ENCODE assay signal across 12 cellular contexts in genomic region chr10:31708513-31708912, GRCh38.
DNase-seq lines count a peak whose midpoint lies in the region; ATAC-seq and TF ChIP-seq lines count a peak whose summit lies in the region.
"Had no signal": no experiment of that assay in that cellular context is flagged by ENCODE, and none has a peak within 500 bp of the region (broad histone marks: within the 10 kb centered on the region; RNA-seq: fewer than 3 reads in every experiment).

No MANE protein-coding gene starts in this region.

- H2BK12ac ChIP-seq in trophoblast cell (ENCODE audit: low read length): peak overlapping the region; percentile 16

- H3K9me3 ChIP-seq in BLaER1 (peaks cover 51% of the 10 kb centered on the region), trophoblast cell (ENCODE audit: insufficient read depth, low read depth, low read length) (peaks cover 2% of the 10 kb centered on the region)

- H3K79me1 ChIP-seq in trophoblast cell (ENCODE audit: low read length): peaks cover 12% of the 10 kb centered on the region

- H3K27ac Mint-ChIP-seq in activated B cell treated with CpG ODN at 0.5 μM for 24 hours (peak overlapping the region; percentile 72), glutamatergic neuron (ENCODE audit: unreplicated experiment) (peak overlapping the region; percentile 97)
- H3K27ac Mint-ChIP-seq: CD4-positive, alpha-beta T cell had no signal

- no peaks in the 10 kb centered on the region for H3K27me3 Mint-ChIP-seq in activated B cell treated with CpG ODN at 0.5 μM for 24 hours
- no peaks in the 10 kb centered on the region for H3K27me3 Mint-ChIP-seq in glutamatergic neuron (ENCODE audit: unreplicated experiment)
- H3K27me3 Mint-ChIP-seq: CD4-positive, alpha-beta T cell had no signal

- H3K36me3 ChIP-seq in BLaER1 (peaks cover 1% of the 10 kb centered on the region; the same call in 1 of the 2 replicates), trophoblast cell (ENCODE audit: control insufficient read depth in 1 of 2, insufficient read depth in 2 of 2, low read length in 2 of 2) (no peaks in the 10 kb centered on the region)

- H4K91ac ChIP-seq in trophoblast cell (ENCODE audit: low read depth, low read length): peak overlapping the region; percentile 84

- no peak for TF ChIP-seq CTCF in activated B cell treated with CpG ODN at 0.5 μM for 24 hours (IDR thresholded peaks at IDR 0.05)
- TF ChIP-seq CTCF in glutamatergic neuron (IDR thresholded peaks at IDR 0.05; ENCODE audit: partially characterized antibody, unreplicated experiment): no peak

- H2AK5ac ChIP-seq in trophoblast cell (ENCODE audit: low read length): no peak overlapping the region

- H2BK5ac ChIP-seq in trophoblast cell (ENCODE audit: low read depth, low read length, poor library complexity): peak overlapping the region; percentile 1

- no peak overlapping the region for H4K12ac ChIP-seq in trophoblast cell (ENCODE audit: low read depth, low read length)

- H3K9ac ChIP-seq in BLaER1 (peak overlapping the region; percentile 77), trophoblast cell (ENCODE audit: low read length) (no peak overlapping the region)

- DNase-seq in activated B cell treated with CpG ODN at 0.5 μM for 24 hours: no peak
- DNase-seq in glutamatergic neuron: peak; percentile 25
- DNase-seq in trophoblast cell: no peak
- DNase-seq in activated naive CD4-positive, alpha-beta T cell treated with anti-CD3 and anti-CD28 coated beads, Interleukin-2, amount 50 U/mL, for 16 hours: no peak
- no peak for DNase-seq in C1 segment of cervical spinal cord (lab: John Stamatoyannopoulos, UW)
- DNase-seq in NCI-H345 (lab: John Stamatoyannopoulos, UW): no peak
- DNase-seq: CD4-positive, alpha-beta T cell; effector CD8-positive, alpha-beta T cell; NCI-H146 had no signal

- intact Hi-C loops in activated B cell treated with CpG ODN at 0.5 μM for 24 hours (cut with micrococcal nuclease): loop anchor here (5.0 to 10.0 kb wide), 2 partner anchors 106 to 574 kb away; no protein-coding TSS in a partner anchor

- H3K23ac ChIP-seq in trophoblast cell (ENCODE audit: low read length): no peak overlapping the region

- CTCF ChIA-PET in activated B cell treated with CpG ODN at 0.5 μM for 24 hours (lab: Charles Lee): no interaction called here

- POLR2A ChIA-PET in activated B cell treated with CpG ODN at 0.5 μM for 24 hours (lab: Charles Lee): interaction anchor here (1.4 kb wide), 1 partner anchor 51 kb away, joined by 3 read pairs; no protein-coding TSS in a partner anchor

- H3K18ac ChIP-seq in trophoblast cell (ENCODE audit: low read length): peak overlapping the region; percentile 37

- no peaks in the 10 kb centered on the region for H3K79me2 ChIP-seq in trophoblast cell (ENCODE audit: control insufficient read depth, insufficient read depth, low read length, poor library complexity)

- no peaks in the 10 kb centered on the region for H3K27me3 ChIP-seq in BLaER1
- H3K27me3 ChIP-seq in trophoblast cell (ENCODE audit: insufficient read depth, low read length): no peaks in the 10 kb centered on the region

- ATAC-seq in activated B cell treated with CpG ODN at 0.5 μM for 24 hours (ENCODE audit: low read depth) (no peak), HG02870 (IDR thresholded peaks at IDR 0.05; ENCODE audit: unreplicated experiment) (no peak)

- H3K4me2 ChIP-seq in BLaER1: peak overlapping the region; percentile 93
- no peak overlapping the region for H3K4me2 ChIP-seq in trophoblast cell (ENCODE audit: low read length)

- H3K4me3 ChIP-seq in BLaER1: no peak overlapping the region
- H3K4me3 ChIP-seq in trophoblast cell (ENCODE audit: low read depth, low read length): no peak overlapping the region

- peaks cover 14% of the 10 kb centered on the region for H3K9me3 Mint-ChIP-seq in activated B cell treated with CpG ODN at 0.5 μM for 24 hours
- H3K9me3 Mint-ChIP-seq in glutamatergic neuron (ENCODE audit: unreplicated experiment): peaks cover 19% of the 10 kb centered on the region

- H3K4me3 Mint-ChIP-seq in activated B cell treated with CpG ODN at 0.5 μM for 24 hours: no peak overlapping the region
- peak overlapping the region; percentile 64 for H3K4me3 Mint-ChIP-seq in glutamatergic neuron (ENCODE audit: unreplicated experiment)

- H3K4me1 ChIP-seq in BLaER1: peaks cover 45% of the 10 kb centered on the region
- peaks cover 16 to 20% of the 10 kb centered on the region in 2 experiments for H3K4me1 ChIP-seq in trophoblast cell (ENCODE audit: control insufficient read depth in 1 of 2, insufficient read depth in 2 of 2, low read length in 2 of 2)

- no CpG with 5 or more reads among the region's 9 CpGs for WGBS in trophoblast cell (ENCODE audit: extremely low coverage, insufficient coverage, insufficient read length)

- H4K8ac ChIP-seq in trophoblast cell (ENCODE audit: low read depth, low read length): peak overlapping the region; percentile 36

- peak overlapping the region; percentile 48 for H2BK120ac ChIP-seq in trophoblast cell (ENCODE audit: insufficient read depth, low read length, poor library complexity)

- peak overlapping the region; percentile 37 for H2AFZ ChIP-seq in trophoblast cell (ENCODE audit: insufficient read depth, low read length, poor library complexity)

- H3K4ac ChIP-seq in trophoblast cell (ENCODE audit: low read depth, low read length): no peak overlapping the region

- no peaks in the 10 kb centered on the region for H3K36me3 Mint-ChIP-seq in activated B cell treated with CpG ODN at 0.5 μM for 24 hours (ENCODE audit: low read depth)
- peaks cover 32% of the 10 kb centered on the region for H3K36me3 Mint-ChIP-seq in glutamatergic neuron (ENCODE audit: unreplicated experiment)

- H3K4me1 Mint-ChIP-seq in activated B cell treated with CpG ODN at 0.5 μM for 24 hours (peaks cover 34% of the 10 kb centered on the region), glutamatergic neuron (ENCODE audit: low read depth, unreplicated experiment) (peaks cover 36% of the 10 kb centered on the region)

- H4K20me1 ChIP-seq in BLaER1: no peaks in the 10 kb centered on the region

- peak overlapping the region; percentile 92 for H3K27ac ChIP-seq in BLaER1
- H3K27ac ChIP-seq in trophoblast cell (ENCODE audit: low read depth, low read length): peak overlapping the region; percentile 91
- H3K27ac ChIP-seq: RWPE1 had no signal

- H3K14ac ChIP-seq in trophoblast cell (ENCODE audit: low read length): peak overlapping the region; percentile 29
